28 cellular contexts compared by ENCODE assay signal in genomic region chr1:21707891-21708290, GRCh38. TPM values are rescaled to one million over a fixed set of nuclear protein-coding genes. Genes with fewer than 3 reads are reported as not detected.
"Had no signal": no experiment of that assay in that cellular context is flagged by ENCODE, and none has a peak within 500 bp of the region (broad histone marks: within the 10 kb centered on the region; RNA-seq: fewer than 3 reads in every experiment).

No MANE protein-coding gene starts in this region.

- H3K36me3 ChIP-seq: colonic mucosa, neural progenitor cell had no signal

- H3K4me3 Mint-ChIP-seq: dendritic cell treated with granulocyte-macrophage colony-stimulating factor and Interleukin-4, amounts not matched to agents 40 ng/mL and 50 ng/mL, for 4 days; naive thymus-derived CD4-positive, alpha-beta T cell; nephron; neural progenitor cell; stimulated activated effector memory CD8-positive, alpha-beta T cell treated with anti-CD3 and anti-CD28 coated beads, Interleukin-12 subunit alpha, Interleukin-12 subunit beta, amount 100 ng/mL, for 72 hours; type B pancreatic cell had no signal

- FAIRE-seq: islet of Langerhans had no signal

- ATAC-seq: heart right ventricle; left cardiac atrium; left lung; naive thymus-derived CD4-positive, alpha-beta T cell; sciatic nerve; stimulated activated effector memory CD8-positive, alpha-beta T cell treated with anti-CD3 and anti-CD28 coated beads, Interleukin-12 subunit alpha, Interleukin-12 subunit beta, amount 100 ng/mL, for 72 hours had no signal

- H2AFZ ChIP-seq: neural progenitor cell, parathyroid adenoma had no signal

- DNase-seq: colonic mucosa; effector CD8-positive, alpha-beta T cell; esophagus squamous epithelium; foreskin melanocyte; glutamatergic neuron; heart right ventricle; hippocampal formation; left cardiac atrium; left lung; mesendoderm; midbrain; naive thymus-derived CD4-positive, alpha-beta T cell; stimulated activated CD4-positive, alpha-beta T cell treated with anti-CD3 and anti-CD28 coated beads, Interleukin-2, amount 100 ng/mL, for 24 hours; stimulated activated CD4-positive, alpha-beta T cell treated with anti-CD3 and anti-CD28 coated beads, Interleukin-4, amount 100 ng/mL, for 24 hours; stimulated activated naive CD4-positive, alpha-beta T cell treated with Interleukin-2 at 50 U/mL for 16 hours; stomach; testis; tibial artery had no signal

- H3K9ac ChIP-seq: neural progenitor cell, parathyroid adenoma had no signal

- H3K4me2 ChIP-seq: neural progenitor cell had no signal

- H3K27me3 ChIP-seq: colonic mucosa, esophagus squamous epithelium, heart right ventricle, left lung, neural progenitor cell, right atrium auricular region, stomach, testis, tibial artery had no signal

- H3K9me3 Mint-ChIP-seq: dendritic cell treated with granulocyte-macrophage colony-stimulating factor and Interleukin-4, amounts not matched to agents 40 ng/mL and 50 ng/mL, for 4 days; naive thymus-derived CD4-positive, alpha-beta T cell; nephron; neural progenitor cell; stimulated activated effector memory CD8-positive, alpha-beta T cell treated with anti-CD3 and anti-CD28 coated beads, Interleukin-12 subunit alpha, Interleukin-12 subunit beta, amount 100 ng/mL, for 72 hours; type B pancreatic cell had no signal

- H3K4me3 ChIP-seq: colonic mucosa, esophagus squamous epithelium, heart right ventricle, left lung, neural progenitor cell, prostate gland, right atrium auricular region, stomach, testis, tibial artery had no signal

- H3K4me1 ChIP-seq: colonic mucosa, parathyroid adenoma, prostate gland, testis, tibial artery had no signal

- H3K27ac ChIP-seq: colonic mucosa, esophagus squamous epithelium, heart right ventricle, left lung, neural progenitor cell, parathyroid adenoma, prostate gland, right atrium auricular region, stomach, testis, tibial artery had no signal

- H3K27ac Mint-ChIP-seq: dendritic cell treated with granulocyte-macrophage colony-stimulating factor and Interleukin-4, amounts not matched to agents 40 ng/mL and 50 ng/mL, for 4 days; naive thymus-derived CD4-positive, alpha-beta T cell; nephron; neural progenitor cell; stimulated activated effector memory CD8-positive, alpha-beta T cell treated with anti-CD3 and anti-CD28 coated beads, Interleukin-12 subunit alpha, Interleukin-12 subunit beta, amount 100 ng/mL, for 72 hours; type B pancreatic cell had no signal

- H3K4me1 Mint-ChIP-seq: nephron; stimulated activated effector memory CD8-positive, alpha-beta T cell treated with anti-CD3 and anti-CD28 coated beads, Interleukin-12 subunit alpha, Interleukin-12 subunit beta, amount 100 ng/mL, for 72 hours had no signal

- H3K79me2 ChIP-seq: parathyroid adenoma had no signal

- H3K9me3 ChIP-seq: colonic mucosa, esophagus squamous epithelium, heart right ventricle, left lung, prostate gland, right atrium auricular region, stomach, testis, tibial artery had no signal

- H3K27me3 Mint-ChIP-seq: dendritic cell treated with granulocyte-macrophage colony-stimulating factor and Interleukin-4, amounts not matched to agents 40 ng/mL and 50 ng/mL, for 4 days; naive thymus-derived CD4-positive, alpha-beta T cell; type B pancreatic cell had no signal

RNA-seq across cellular contexts. Expression of gene RAP1GAP, which starts 38.7 kb away (rescaled TPM):
- polyA plus RNA-seq: naive thymus-derived CD4-positive, alpha-beta T cell had no signal
